8 cellular contexts compared by ENCODE assay signal in the genomic region with DNA sequence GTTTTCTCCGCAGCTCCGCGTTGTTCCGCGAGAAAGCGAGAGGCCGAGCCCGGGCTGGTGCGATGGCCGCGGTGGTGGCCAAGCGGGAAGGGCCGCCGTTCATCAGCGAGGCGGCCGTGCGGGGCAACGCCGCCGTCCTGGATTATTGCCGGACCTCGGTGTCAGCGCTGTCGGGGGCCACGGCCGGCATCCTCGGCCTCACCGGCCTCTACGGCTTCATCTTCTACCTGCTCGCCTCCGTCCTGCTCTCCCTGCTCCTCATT. TPM values are rescaled to one million over a fixed set of nuclear protein-coding genes. Genes with fewer than 3 reads are reported as not detected.
DNase-seq lines count a peak whose midpoint lies in the region; ATAC-seq, FAIRE-seq and TF ChIP-seq lines count a peak whose summit lies in the region.

No MANE protein-coding gene starts in this region.

- H3K36me3 Mint-ChIP-seq in T-cell, result peaks cover 3% of the 10 kb centered on the region

- H3F3A ChIP-seq in SK-N-SH (replicated peaks; ENCODE audit: insufficient read depth), result peaks cover 13% of the 10 kb centered on the region

- no peaks in the 10 kb centered on the region for H3K27me3 Mint-ChIP-seq in T-cell

- no peaks in the 10 kb centered on the region for H3K9me3 Mint-ChIP-seq in T-cell

- POLR2A ChIA-PET in SK-N-SH (lab: Yijun Ruan, JAX) (no interaction called here), T-cell (lab: Charles Lee) (no interaction called here)

- H3K4me1 ChIP-seq in SK-N-SH (ENCODE audit: control insufficient read depth in 1 of 2, insufficient read depth in 2 of 2, low read depth in 1 of 2, low read length in 1 of 2) (peaks cover 0 to 20% of the 10 kb centered on the region in 2 experiments; a peak in 1 of 4 replicates), hepatocyte (ENCODE audit: insufficient read depth) (peaks cover 18% of the 10 kb centered on the region), stomach smooth muscle (ENCODE audit: control insufficient read depth, insufficient read depth, low read length) (peaks cover 35% of the 10 kb centered on the region)

- H2AFZ ChIP-seq in SK-N-SH (ENCODE audit: low read depth) (peak overlapping the region; percentile 79; the same call in 1 of the 2 replicates), hepatocyte (peak overlapping the region; percentile 61)

- H3K9me3 ChIP-seq in SK-N-SH (no peaks in the 10 kb centered on the region), hepatocyte (ENCODE audit: low read depth) (no peaks in the 10 kb centered on the region), stomach smooth muscle (ENCODE audit: control insufficient read depth in 2 of 2, low read length in 2 of 2) (no peaks in the 10 kb centered on the region)

- H3K4me1 Mint-ChIP-seq in T-cell, result peaks cover 20 to 42% (median 32%) of the 10 kb centered on the region in 3 donors

- H3K4me2 ChIP-seq in SK-N-SH, result peak overlapping the region; percentile 74
- peak overlapping the region; percentile 93 for H3K4me2 ChIP-seq in hepatocyte

- peak overlapping the region; percentile 76 to 84 for H3K27ac Mint-ChIP-seq in T-cell

- 5% methylated on average over 4 of the region's 32 CpGs for WGBS in SK-N-SH (ENCODE audit: low lambda C conversion rate)
- 1% methylated on average over 32 of the region's 32 CpGs for WGBS in hepatocyte (ENCODE audit: low lambda C conversion rate, missing lambda C conversion rate)

- no peak for TF ChIP-seq RAD21 in SK-N-SH (IDR thresholded peaks at IDR 0.05; ENCODE audit: low read length)

- H3K9me2 ChIP-seq in SK-N-SH (no peaks in the 10 kb centered on the region), hepatocyte (replicated peaks; ENCODE audit: insufficient read depth) (no peaks in the 10 kb centered on the region)

- TF ChIP-seq EP300 in SK-N-SH (IDR thresholded peaks at IDR 0.05; ENCODE audit: borderline replicate concordance in 1 of 2, low read depth in 1 of 2, low read length in 1 of 2), result no peak

- H4K20me1 ChIP-seq in SK-N-SH (ENCODE audit: insufficient read depth), result peaks cover 34% of the 10 kb centered on the region
- H4K20me1 ChIP-seq in hepatocyte (ENCODE audit: insufficient read depth, poor library complexity, severe bottlenecking), result peaks cover 34% of the 10 kb centered on the region

- DNase-seq in SK-N-SH (no peak), T-cell (no peak), hepatocyte (ENCODE audit: low spot score) (no peak), RCC 7860 (ENCODE audit: low spot score) (no peak)
- no peak for DNase-seq in stimulated activated CD4-positive, alpha-beta T cell treated with anti-CD3 and anti-CD28 coated beads, Interleukin-4, amount 100 ng/mL, for 4 hours

- H3K79me2 ChIP-seq in SK-N-SH (ENCODE audit: insufficient read depth) (peaks cover 62% of the 10 kb centered on the region), hepatocyte (peaks cover 58% of the 10 kb centered on the region)

- H3K36me3 ChIP-seq in SK-N-SH (replicated peaks in 1 of 2; ENCODE audit: control insufficient read depth in 1 of 2, insufficient read depth in 2 of 2, low read length in 1 of 2) (peaks cover 14 to 17% of the 10 kb centered on the region in 2 experiments), hepatocyte (replicated peaks; ENCODE audit: insufficient read depth, low read depth) (no peaks in the 10 kb centered on the region), stomach smooth muscle (ENCODE audit: control insufficient read depth in 2 of 2, insufficient read depth in 2 of 2, low read length in 2 of 2) (peaks cover 5 to 10% of the 10 kb centered on the region in 2 donors)

- no peaks in the 10 kb centered on the region for H3K27me3 ChIP-seq in SK-N-SH (ENCODE audit: insufficient read depth)
- no peaks in the 10 kb centered on the region for H3K27me3 ChIP-seq in hepatocyte
- no peaks in the 10 kb centered on the region for H3K27me3 ChIP-seq in stomach smooth muscle (ENCODE audit: control insufficient read depth in 1 of 2, insufficient read depth in 2 of 2, low read length in 2 of 2)

- peak overlapping the region; percentile 80 to 98 for H3K27ac ChIP-seq in SK-N-SH (ENCODE audit: low read depth in 2 of 2, low read length in 1 of 2)
- H3K27ac ChIP-seq in hepatocyte, result peak overlapping the region; percentile 91
- peak overlapping the region; percentile 79 for H3K27ac ChIP-seq in stomach smooth muscle (ENCODE audit: low read length)

- H3K4me3 ChIP-seq in SK-N-SH (ENCODE audit: low read depth in 2 of 2, low read length in 1 of 2) (peak overlapping the region; percentile 91 to 96), hepatocyte (peak overlapping the region; percentile 74), stomach smooth muscle (ENCODE audit: low read length in 2 of 2) (peak overlapping the region; percentile 90 to 91)

- CTCF ChIA-PET in SK-N-SH (lab: Yijun Ruan, JAX), result interaction anchor here (3.1 kb wide), 1 partner anchor 14 kb away, joined by 14 read pairs; no protein-coding TSS in a partner anchor
- CTCF ChIA-PET in T-cell (lab: Charles Lee), result no interaction called here

- no peak for ATAC-seq in SK-N-SH treated with all-trans-retinoic acid at 6 μM for 48 hours
- no peak for ATAC-seq in T-cell (replicated peaks in 1 of 4)
- ATAC-seq in GM19328 (IDR thresholded peaks at IDR 0.05; ENCODE audit: unreplicated experiment), result no peak

- H3K4me3 Mint-ChIP-seq in T-cell, result peak overlapping the region; percentile 88 to 92 (median 91)

- FAIRE-seq in RCC 7860 (lab: Jason Lieb, UNC), result no peak

- H3K9ac ChIP-seq in SK-N-SH (peak overlapping the region; percentile 100), stomach smooth muscle (ENCODE audit: low read length in 2 of 2) (peak overlapping the region; percentile 89 to 92)

- TF ChIP-seq CTCF in SK-N-SH (IDR thresholded peaks at IDR 0.05) (no peak), hepatocyte (IDR thresholded peaks at IDR 0.05; ENCODE audit: poor library complexity) (no peak)

TF ChIP-seq in SK-N-SH, 30 proteins besides CTCF, POLR2A, EP300 and RAD21 (continues in another document):
- no peak for TF ChIP-seq FOSL2 (IDR thresholded peaks at IDR 0.05; ENCODE audit: borderline replicate concordance, low read depth)
- TF ChIP-seq, protein P1, sequence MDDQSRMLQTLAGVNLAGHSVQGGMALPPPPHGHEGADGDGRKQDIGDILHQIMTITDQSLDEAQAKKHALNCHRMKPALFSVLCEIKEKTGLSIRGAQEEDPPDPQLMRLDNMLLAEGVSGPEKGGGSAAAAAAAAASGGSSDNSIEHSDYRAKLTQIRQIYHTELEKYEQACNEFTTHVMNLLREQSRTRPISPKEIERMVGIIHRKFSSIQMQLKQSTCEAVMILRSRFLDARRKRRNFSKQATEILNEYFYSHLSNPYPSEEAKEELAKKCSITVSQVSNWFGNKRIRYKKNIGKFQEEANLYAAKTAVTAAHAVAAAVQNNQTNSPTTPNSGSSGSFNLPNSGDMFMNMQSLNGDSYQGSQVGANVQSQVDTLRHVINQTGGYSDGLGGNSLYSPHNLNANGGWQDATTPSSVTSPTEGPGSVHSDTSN (IDR thresholded peaks at IDR 0.05), result no peak
- TF ChIP-seq NFIC (IDR thresholded peaks at IDR 0.05; ENCODE audit: borderline replicate concordance), result 0 out of 2 replicates have a peak, but pooled peaks have one; percentile 0
- no peak for TF ChIP-seq POLR2AphosphoS5 (IDR thresholded peaks at IDR 0.05; ENCODE audit: low read depth, low read length)
- no peak for TF ChIP-seq RCOR1 (IDR thresholded peaks at IDR 0.05; ENCODE audit: low read length)

TF ChIP-seq in SK-N-SH treated with all-trans-retinoic acid at 6 μM for 48 hours, 23 proteins besides CTCF, POLR2A, EP300 and RAD21 (continues in another document):
- TF ChIP-seq TCF4 (CRISPR knock-in tag; IDR thresholded peaks at IDR 0.05; ENCODE audit: borderline replicate concordance), result no peak
- TF ChIP-seq PPARA (CRISPR knock-in tag; IDR thresholded peaks at IDR 0.05; ENCODE audit: borderline replicate concordance), result no peak
- no peak for TF ChIP-seq ZNF70 (CRISPR knock-in tag; IDR thresholded peaks at IDR 0.05)
- no peak for TF ChIP-seq ZNF565 (CRISPR knock-in tag; conservative IDR thresholded peaks at IDR 0.05; ENCODE audit: low read depth)
- TF ChIP-seq ISL1 (CRISPR knock-in tag; IDR thresholded peaks at IDR 0.05), result no peak
- no peak for TF ChIP-seq ZFP3 (CRISPR knock-in tag; IDR thresholded peaks at IDR 0.05)
- no peak for TF ChIP-seq ZFP30 (CRISPR knock-in tag; IDR thresholded peaks at IDR 0.05)

RNA-seq across cellular contexts. Expression of gene EMC6, which starts 0.4 kb away (rescaled TPM):
- polyA plus RNA-seq in SK-N-SH (2012; rRNA removed) (56.6 and 64.4 TPM in 2 replicates), hepatocyte (117 and 130 TPM in 2 replicates)
- 37.8 and 55.1 TPM in 2 replicates for polyA plus RNA-seq in SK-N-SH (2012; cell fraction: cytosol; rRNA removed)
- 20.0 and 20.1 TPM in 2 replicates for polyA plus RNA-seq in SK-N-SH (2012; cell fraction: nucleus; rRNA removed)
- total RNA-seq in T-cell (10 to 100 TPM; 22.4 to 36.2 (median 33.6) TPM), hepatocyte (40.9 and 42.7 TPM in 2 replicates)

RNA-seq across cellular contexts. Expression of gene TAX1BP3, which starts 0.6 kb away (rescaled TPM):
- 165 and 192 TPM in 2 replicates for polyA plus RNA-seq in SK-N-SH (2012; rRNA removed)
- polyA plus RNA-seq in SK-N-SH (2012; cell fraction: cytosol; rRNA removed), result 129 and 173 TPM in 2 replicates
- polyA plus RNA-seq in SK-N-SH (2012; cell fraction: nucleus; rRNA removed), result 92.2 and 93.2 TPM in 2 replicates
- 10 to 100 TPM in 3 of 5 donors, 1 to 10 TPM in 2; 9.1 to 15.3 (median 14.6) TPM for total RNA-seq in T-cell
- total RNA-seq in hepatocyte, result 208 and 218 TPM in 2 replicates
- polyA plus RNA-seq in hepatocyte, result 357 and 387 TPM in 2 replicates

RNA-seq across cellular contexts. Expression of gene P2RX5, which starts 26.9 kb away (rescaled TPM):
- polyA plus RNA-seq in SK-N-SH (2012; rRNA removed), result 0.71 and 0.97 TPM in 2 replicates
- 0.62 and 0.94 TPM in 2 replicates for polyA plus RNA-seq in SK-N-SH (2012; cell fraction: cytosol; rRNA removed)
- 2.0 and 2.2 TPM in 2 replicates for polyA plus RNA-seq in SK-N-SH (2012; cell fraction: nucleus; rRNA removed)
- total RNA-seq in T-cell, result 10 to 100 TPM; 19.6 to 35.6 (median 29.9) TPM
- 0.36 TPM in 1 of 2 replicates, not detected in the other for total RNA-seq in hepatocyte
- 0.32 TPM in 1 of 2 replicates, not detected in the other for polyA plus RNA-seq in hepatocyte

RNA-seq across cellular contexts. Expression of gene CTNS, which starts 32.5 kb away (rescaled TPM):
- polyA plus RNA-seq in SK-N-SH (2012; rRNA removed), result 6.7 and 8.2 TPM in 2 replicates
- 5.1 and 5.8 TPM in 2 replicates for polyA plus RNA-seq in SK-N-SH (2012; cell fraction: cytosol; rRNA removed)
- polyA plus RNA-seq in SK-N-SH (2012; cell fraction: nucleus; rRNA removed), result 14.5 and 17.2 TPM in 2 replicates
- 10 to 100 TPM in 3 of 5 donors, 1 to 10 TPM in 2; 7.1 to 15.9 (median 11.4) TPM for total RNA-seq in T-cell
- 28.1 and 28.7 TPM in 2 replicates for total RNA-seq in hepatocyte
- polyA plus RNA-seq in hepatocyte, result 23.7 and 26.0 TPM in 2 replicates

RNA-seq across cellular contexts. Expression of gene SHPK, which starts 33.0 kb away (rescaled TPM):
- 9.0 and 9.7 TPM in 2 replicates for polyA plus RNA-seq in SK-N-SH (2012; rRNA removed)
- 4.5 and 6.7 TPM in 2 replicates for polyA plus RNA-seq in SK-N-SH (2012; cell fraction: cytosol; rRNA removed)
- 12.3 and 16.1 TPM in 2 replicates for polyA plus RNA-seq in SK-N-SH (2012; cell fraction: nucleus; rRNA removed)
- 10 to 100 TPM in 3 of 5 donors, 1 to 10 TPM in 2; 6.4 to 12.3 (median 10.5) TPM for total RNA-seq in T-cell
- total RNA-seq in hepatocyte, result 14.1 and 14.9 TPM in 2 replicates
- polyA plus RNA-seq in hepatocyte, result 9.1 and 11.2 TPM in 2 replicates

Comparison
In these comparisons a context has a peak if more than half of its experiments do, and no peak if none do; other contexts are left out.
1. RNA of gene TAX1BP3, which starts 0.6 kb away (total RNA-seq): 208 to 218 TPM in hepatocyte; 9.1 to 15.3 TPM in T-cell; every median in the first group is over 10 times any median in the second.
2. RNA of gene P2RX5, which starts 26.9 kb away (total RNA-seq): 19.6 to 35.6 TPM in T-cell; 0.36 TPM in hepatocyte; every median in the first group is over 10 times any median in the second.
3. Peak in every context shown above with its lines, with median percentiles within 50 percentile points of each other: H3K27ac ChIP-seq and H3K4me3 ChIP-seq.